In the genomic region with DNA sequence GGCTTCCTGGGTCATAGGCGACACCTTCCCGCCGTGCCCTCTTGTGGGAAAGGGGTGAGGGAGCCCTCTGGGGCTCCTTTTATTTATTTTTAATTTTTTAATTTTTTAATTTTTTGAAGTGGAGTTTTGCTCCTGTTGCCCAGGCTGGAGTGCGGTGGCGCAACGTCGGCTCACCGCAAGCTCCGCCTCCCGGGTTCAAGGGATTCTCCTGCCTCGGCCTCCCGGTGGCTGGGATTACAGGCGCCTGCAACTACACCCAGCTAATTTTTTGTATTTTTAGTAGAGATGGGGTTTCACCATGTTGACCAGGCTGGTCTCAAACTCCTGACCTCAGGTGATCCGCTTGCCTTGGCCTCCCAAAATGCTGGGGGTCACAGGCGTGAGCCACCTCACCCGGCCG, we compare ENCODE assay signal across 5 cellular contexts. TPM values are rescaled to one million over a fixed set of nuclear protein-coding genes. Genes with fewer than 3 reads are reported as not detected.
"Had no signal": no experiment of that assay in that cellular context is flagged by ENCODE, and none has a peak within 500 bp of the region (broad histone marks: within the 10 kb centered on the region; RNA-seq: fewer than 3 reads in every experiment).

No MANE protein-coding gene starts in this region.

RNA-seq across cellular contexts. Expression of a gene that starts 49.9 kb away (rescaled TPM):
- total RNA-seq: activated naive CD4-positive, alpha-beta T cell treated with anti-CD3 and anti-CD28 coated beads for 36 hours; activated naive CD8-positive, alpha-beta T cell treated with anti-CD3 and anti-CD28 coated beads, Interleukin-2, amount 10 ng/mL, durations not matched to agents 7 days and 5 days; activated T-cell treated with anti-CD3 and anti-CD28 coated beads, Interleukin-2, amount 50 U/mL, for 72 hours; activated T-helper 1 cell treated with anti-CD3 and anti-CD28 coated beads, Interleukin-12 subunit alpha, Interleukin-12 subunit beta, Interleukin-2, Interleukin-4 antibody, amounts not matched to agents 30 ng/mL and 10 ng/mL and 1 ng/mL, durations not matched to agents 14 hours and 24 hours and 36 hours; activated T-helper 2 cell treated with anti-CD3 and anti-CD28 coated beads, Interferon-gamma antibody, Interleukin-2, Interleukin-4, amounts not matched to agents 10 μg/mL and 5 μg/mL and 100 μg/mL, durations not matched to agents 14 hours and 24 hours and 36 hours had no signal
